Comparison of ENCODE assay signal across 8 cellular contexts in the genomic region with DNA sequence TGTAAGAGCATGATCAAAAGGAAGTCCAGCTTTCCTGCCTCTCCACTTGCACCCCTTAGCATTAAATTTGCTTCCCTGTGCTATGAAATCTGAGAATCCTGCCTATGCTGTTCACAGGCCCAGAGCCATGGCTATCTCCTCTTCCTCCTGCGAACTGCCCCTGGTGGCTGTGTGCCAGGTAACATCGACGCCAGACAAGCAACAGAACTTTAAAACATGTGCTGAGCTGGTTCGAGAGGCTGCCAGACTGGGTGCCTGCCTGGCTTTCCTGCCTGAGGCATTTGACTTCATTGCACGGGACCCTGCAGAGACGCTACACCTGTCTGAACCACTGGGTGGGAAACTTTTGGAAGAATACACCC. TPM values are rescaled to one million over a fixed set of nuclear protein-coding genes. Genes with fewer than 3 reads are reported as not detected.
A peak's percentile ranks its signal among the peaks of the same experiment; 100 is the strongest.
DNase-seq lines count a peak whose midpoint lies in the region; ATAC-seq lines count a peak whose summit lies in the region.

No MANE protein-coding gene starts in this region.

- POLR2A ChIA-PET in activated CD4-positive, alpha-beta T cell treated with anti-CD3 and anti-CD28 coated beads, Interleukin-2, amount 10 ng/mL, durations not matched to agents 7 days and 5 days (lab: Charles Lee) = no interaction called here

- ATAC-seq in stimulated activated memory B cell treated with anti-CD40 and anti-IgM and Interleukin-4, amounts not matched to agents 10 μg/mL and 1 μg/mL and 100 μg/mL, for 72 hours = no peak
- ATAC-seq in GM18858 (IDR thresholded peaks at IDR 0.05; ENCODE audit: unreplicated experiment) = no peak

- H3K27me3 ChIP-seq in iPS-15b (ENCODE audit: control insufficient read depth, insufficient read depth, low read length) = no peaks in the 10 kb centered on the region

- H3K4me1 Mint-ChIP-seq in activated CD4-positive, alpha-beta T cell treated with anti-CD3 and anti-CD28 coated beads, Interleukin-2, amount 10 ng/mL, durations not matched to agents 7 days and 5 days = peaks cover 60% of the 10 kb centered on the region
- H3K4me1 Mint-ChIP-seq in activated naive CD8-positive, alpha-beta T cell treated with anti-CD3 and anti-CD28 coated beads for 36 hours = peaks cover 62% of the 10 kb centered on the region
- peaks cover 74% of the 10 kb centered on the region for H3K4me1 Mint-ChIP-seq in stimulated activated memory B cell treated with anti-CD40 and anti-IgM and Interleukin-4, amounts not matched to agents 10 μg/mL and 1 μg/mL and 100 μg/mL, for 72 hours

- H3K9me3 Mint-ChIP-seq in activated CD4-positive, alpha-beta T cell treated with anti-CD3 and anti-CD28 coated beads, Interleukin-2, amount 10 ng/mL, durations not matched to agents 7 days and 5 days = no peaks in the 10 kb centered on the region
- no peaks in the 10 kb centered on the region for H3K9me3 Mint-ChIP-seq in activated naive CD8-positive, alpha-beta T cell treated with anti-CD3 and anti-CD28 coated beads for 36 hours
- no peaks in the 10 kb centered on the region for H3K9me3 Mint-ChIP-seq in stimulated activated memory B cell treated with anti-CD40 and anti-IgM and Interleukin-4, amounts not matched to agents 10 μg/mL and 1 μg/mL and 100 μg/mL, for 72 hours

- H3K4me1 ChIP-seq in iPS-15b (ENCODE audit: control insufficient read depth, insufficient read depth, low read length) = peaks cover 11% of the 10 kb centered on the region

- H3K27ac Mint-ChIP-seq in activated CD4-positive, alpha-beta T cell treated with anti-CD3 and anti-CD28 coated beads, Interleukin-2, amount 10 ng/mL, durations not matched to agents 7 days and 5 days = peak overlapping the region; percentile 92
- peak overlapping the region; percentile 90 for H3K27ac Mint-ChIP-seq in activated naive CD8-positive, alpha-beta T cell treated with anti-CD3 and anti-CD28 coated beads for 36 hours
- peak overlapping the region; percentile 94 for H3K27ac Mint-ChIP-seq in stimulated activated memory B cell treated with anti-CD40 and anti-IgM and Interleukin-4, amounts not matched to agents 10 μg/mL and 1 μg/mL and 100 μg/mL, for 72 hours

- H3K9me3 ChIP-seq in iPS-15b (ENCODE audit: control insufficient read depth, insufficient read depth, low read length) = no peaks in the 10 kb centered on the region

- no peaks in the 10 kb centered on the region for H3K27me3 Mint-ChIP-seq in activated CD4-positive, alpha-beta T cell treated with anti-CD3 and anti-CD28 coated beads, Interleukin-2, amount 10 ng/mL, durations not matched to agents 7 days and 5 days
- H3K27me3 Mint-ChIP-seq in activated naive CD8-positive, alpha-beta T cell treated with anti-CD3 and anti-CD28 coated beads for 36 hours = no peaks in the 10 kb centered on the region
- no peaks in the 10 kb centered on the region for H3K27me3 Mint-ChIP-seq in stimulated activated memory B cell treated with anti-CD40 and anti-IgM and Interleukin-4, amounts not matched to agents 10 μg/mL and 1 μg/mL and 100 μg/mL, for 72 hours

- peak overlapping the region; percentile 100 for H3K4me3 ChIP-seq in iPS-15b (ENCODE audit: low read depth, low read length)

- H3K4me3 Mint-ChIP-seq in activated CD4-positive, alpha-beta T cell treated with anti-CD3 and anti-CD28 coated beads, Interleukin-2, amount 10 ng/mL, durations not matched to agents 7 days and 5 days = peak overlapping the region; percentile 94
- H3K4me3 Mint-ChIP-seq in activated naive CD8-positive, alpha-beta T cell treated with anti-CD3 and anti-CD28 coated beads for 36 hours = peak overlapping the region; percentile 93
- peak overlapping the region; percentile 92 for H3K4me3 Mint-ChIP-seq in stimulated activated memory B cell treated with anti-CD40 and anti-IgM and Interleukin-4, amounts not matched to agents 10 μg/mL and 1 μg/mL and 100 μg/mL, for 72 hours

- H3K36me3 ChIP-seq in iPS-15b (ENCODE audit: control insufficient read depth, insufficient read depth, low read length) = peaks cover 28% of the 10 kb centered on the region

- H3K9ac ChIP-seq in iPS-15b (ENCODE audit: low read depth, low read length) = peak overlapping the region; percentile 41

- peaks cover 46% of the 10 kb centered on the region for H3K36me3 Mint-ChIP-seq in activated CD4-positive, alpha-beta T cell treated with anti-CD3 and anti-CD28 coated beads, Interleukin-2, amount 10 ng/mL, durations not matched to agents 7 days and 5 days (ENCODE audit: low read depth)
- H3K36me3 Mint-ChIP-seq in activated naive CD8-positive, alpha-beta T cell treated with anti-CD3 and anti-CD28 coated beads for 36 hours = peaks cover 59% of the 10 kb centered on the region
- H3K36me3 Mint-ChIP-seq in stimulated activated memory B cell treated with anti-CD40 and anti-IgM and Interleukin-4, amounts not matched to agents 10 μg/mL and 1 μg/mL and 100 μg/mL, for 72 hours = peaks cover 46% of the 10 kb centered on the region

- CTCF ChIA-PET in activated CD4-positive, alpha-beta T cell treated with anti-CD3 and anti-CD28 coated beads, Interleukin-2, amount 10 ng/mL, durations not matched to agents 7 days and 5 days (lab: Charles Lee) = interaction anchor here (0.9 to 3.3 kb wide), 4 partner anchors 9 to 121 kb away, joined by 3 to 25 read pairs (median 4); a partner anchor contains a TSS

- DNase-seq in activated CD4-positive, alpha-beta T cell treated with anti-CD3 and anti-CD28 coated beads, Interleukin-2, amount 10 ng/mL, durations not matched to agents 7 days and 5 days = peak; percentile 38
- DNase-seq in activated CD4-positive, alpha-beta T cell treated with anti-CD3 and anti-CD28 coated beads, Interleukin-2, amount 50 U/mL, for 1 hour = no peak
- DNase-seq in activated naive CD8-positive, alpha-beta T cell treated with anti-CD3 and anti-CD28 coated beads for 36 hours = peak; percentile 44
- DNase-seq in NCI-H345 treated with DMSO at 0.1 percent for 48 hours (lab: John Stamatoyannopoulos, UW; ENCODE audit: unreplicated experiment) = no peak
- DNase-seq in ecto neural progenitor cell (ENCODE audit: low spot score) = no peak

RNA-seq across cellular contexts. Expression of a gene that starts 1.1 kb away (rescaled TPM):
- total RNA-seq in activated CD4-positive, alpha-beta T cell treated with anti-CD3 and anti-CD28 coated beads, Interleukin-2, amount 10 ng/mL, durations not matched to agents 7 days and 5 days = 10 to 100 TPM; 37.7 to 39.0 TPM
- 10 to 100 TPM; 34.3 to 39.3 TPM for total RNA-seq in activated naive CD8-positive, alpha-beta T cell treated with anti-CD3 and anti-CD28 coated beads for 36 hours

RNA-seq across cellular contexts. Expression of a gene that starts 1.2 kb away (rescaled TPM):
- 10 to 100 TPM; 46.0 to 56.0 TPM for total RNA-seq in activated CD4-positive, alpha-beta T cell treated with anti-CD3 and anti-CD28 coated beads, Interleukin-2, amount 10 ng/mL, durations not matched to agents 7 days and 5 days
- 100 to 1,000 TPM; 141 to 148 TPM for total RNA-seq in activated naive CD8-positive, alpha-beta T cell treated with anti-CD3 and anti-CD28 coated beads for 36 hours

RNA-seq across cellular contexts. Expression of a gene that starts 13.5 kb away (rescaled TPM):
- 10 to 100 TPM; 39.8 to 43.1 TPM for total RNA-seq in activated CD4-positive, alpha-beta T cell treated with anti-CD3 and anti-CD28 coated beads, Interleukin-2, amount 10 ng/mL, durations not matched to agents 7 days and 5 days
- total RNA-seq in activated naive CD8-positive, alpha-beta T cell treated with anti-CD3 and anti-CD28 coated beads for 36 hours = 10 to 100 TPM; 37.4 to 38.7 TPM

RNA-seq across cellular contexts. Expression of a gene that starts 20.8 kb away (rescaled TPM):
- total RNA-seq in activated CD4-positive, alpha-beta T cell treated with anti-CD3 and anti-CD28 coated beads, Interleukin-2, amount 10 ng/mL, durations not matched to agents 7 days and 5 days = under 1 TPM in 1 of 2 experiments, not detected in 1; 0.30 TPM
- under 1 TPM; 0.33 to 0.46 TPM for total RNA-seq in activated naive CD8-positive, alpha-beta T cell treated with anti-CD3 and anti-CD28 coated beads for 36 hours

RNA-seq across cellular contexts. Expression of a gene that starts 29.6 kb away (rescaled TPM):
- under 1 TPM in 1 of 2 experiments, not detected in 1; 0.15 TPM for total RNA-seq in activated CD4-positive, alpha-beta T cell treated with anti-CD3 and anti-CD28 coated beads, Interleukin-2, amount 10 ng/mL, durations not matched to agents 7 days and 5 days
- total RNA-seq in activated naive CD8-positive, alpha-beta T cell treated with anti-CD3 and anti-CD28 coated beads for 36 hours = under 1 TPM; 0.12 to 0.16 TPM

Comparison
In these comparisons a context has a peak if more than half of its experiments do, and no peak if none do; other contexts are left out.
1. DNase-seq: peak in activated CD4-positive, alpha-beta T cell treated with anti-CD3 and anti-CD28 coated beads, Interleukin-2, amount 10 ng/mL, durations not matched to agents 7 days and 5 days (single experiment) and activated naive CD8-positive, alpha-beta T cell treated with anti-CD3 and anti-CD28 coated beads for 36 hours (single experiment); none in activated CD4-positive, alpha-beta T cell treated with anti-CD3 and anti-CD28 coated beads, Interleukin-2, amount 50 U/mL, for 1 hour (single experiment), NCI-H345 treated with DMSO at 0.1 percent for 48 hours (single experiment) and ecto neural progenitor cell (single experiment).
2. Peak in every context shown above with its lines, with median percentiles within 50 percentile points of each other: H3K27ac Mint-ChIP-seq and H3K4me3 Mint-ChIP-seq.